In genomic region chr19:50569023-50569697, GRCh38 we compare ENCODE assay signal across 2 cellular contexts.
TF ChIP-seq lines count a peak whose summit lies in the region.

No MANE protein-coding gene starts in this region.

TF ChIP-seq in GM23338, 12 proteins besides CTCF, POLR2A, EP300 and RAD21 (continued from another document):
- TF ChIP-seq, protein P1, sequence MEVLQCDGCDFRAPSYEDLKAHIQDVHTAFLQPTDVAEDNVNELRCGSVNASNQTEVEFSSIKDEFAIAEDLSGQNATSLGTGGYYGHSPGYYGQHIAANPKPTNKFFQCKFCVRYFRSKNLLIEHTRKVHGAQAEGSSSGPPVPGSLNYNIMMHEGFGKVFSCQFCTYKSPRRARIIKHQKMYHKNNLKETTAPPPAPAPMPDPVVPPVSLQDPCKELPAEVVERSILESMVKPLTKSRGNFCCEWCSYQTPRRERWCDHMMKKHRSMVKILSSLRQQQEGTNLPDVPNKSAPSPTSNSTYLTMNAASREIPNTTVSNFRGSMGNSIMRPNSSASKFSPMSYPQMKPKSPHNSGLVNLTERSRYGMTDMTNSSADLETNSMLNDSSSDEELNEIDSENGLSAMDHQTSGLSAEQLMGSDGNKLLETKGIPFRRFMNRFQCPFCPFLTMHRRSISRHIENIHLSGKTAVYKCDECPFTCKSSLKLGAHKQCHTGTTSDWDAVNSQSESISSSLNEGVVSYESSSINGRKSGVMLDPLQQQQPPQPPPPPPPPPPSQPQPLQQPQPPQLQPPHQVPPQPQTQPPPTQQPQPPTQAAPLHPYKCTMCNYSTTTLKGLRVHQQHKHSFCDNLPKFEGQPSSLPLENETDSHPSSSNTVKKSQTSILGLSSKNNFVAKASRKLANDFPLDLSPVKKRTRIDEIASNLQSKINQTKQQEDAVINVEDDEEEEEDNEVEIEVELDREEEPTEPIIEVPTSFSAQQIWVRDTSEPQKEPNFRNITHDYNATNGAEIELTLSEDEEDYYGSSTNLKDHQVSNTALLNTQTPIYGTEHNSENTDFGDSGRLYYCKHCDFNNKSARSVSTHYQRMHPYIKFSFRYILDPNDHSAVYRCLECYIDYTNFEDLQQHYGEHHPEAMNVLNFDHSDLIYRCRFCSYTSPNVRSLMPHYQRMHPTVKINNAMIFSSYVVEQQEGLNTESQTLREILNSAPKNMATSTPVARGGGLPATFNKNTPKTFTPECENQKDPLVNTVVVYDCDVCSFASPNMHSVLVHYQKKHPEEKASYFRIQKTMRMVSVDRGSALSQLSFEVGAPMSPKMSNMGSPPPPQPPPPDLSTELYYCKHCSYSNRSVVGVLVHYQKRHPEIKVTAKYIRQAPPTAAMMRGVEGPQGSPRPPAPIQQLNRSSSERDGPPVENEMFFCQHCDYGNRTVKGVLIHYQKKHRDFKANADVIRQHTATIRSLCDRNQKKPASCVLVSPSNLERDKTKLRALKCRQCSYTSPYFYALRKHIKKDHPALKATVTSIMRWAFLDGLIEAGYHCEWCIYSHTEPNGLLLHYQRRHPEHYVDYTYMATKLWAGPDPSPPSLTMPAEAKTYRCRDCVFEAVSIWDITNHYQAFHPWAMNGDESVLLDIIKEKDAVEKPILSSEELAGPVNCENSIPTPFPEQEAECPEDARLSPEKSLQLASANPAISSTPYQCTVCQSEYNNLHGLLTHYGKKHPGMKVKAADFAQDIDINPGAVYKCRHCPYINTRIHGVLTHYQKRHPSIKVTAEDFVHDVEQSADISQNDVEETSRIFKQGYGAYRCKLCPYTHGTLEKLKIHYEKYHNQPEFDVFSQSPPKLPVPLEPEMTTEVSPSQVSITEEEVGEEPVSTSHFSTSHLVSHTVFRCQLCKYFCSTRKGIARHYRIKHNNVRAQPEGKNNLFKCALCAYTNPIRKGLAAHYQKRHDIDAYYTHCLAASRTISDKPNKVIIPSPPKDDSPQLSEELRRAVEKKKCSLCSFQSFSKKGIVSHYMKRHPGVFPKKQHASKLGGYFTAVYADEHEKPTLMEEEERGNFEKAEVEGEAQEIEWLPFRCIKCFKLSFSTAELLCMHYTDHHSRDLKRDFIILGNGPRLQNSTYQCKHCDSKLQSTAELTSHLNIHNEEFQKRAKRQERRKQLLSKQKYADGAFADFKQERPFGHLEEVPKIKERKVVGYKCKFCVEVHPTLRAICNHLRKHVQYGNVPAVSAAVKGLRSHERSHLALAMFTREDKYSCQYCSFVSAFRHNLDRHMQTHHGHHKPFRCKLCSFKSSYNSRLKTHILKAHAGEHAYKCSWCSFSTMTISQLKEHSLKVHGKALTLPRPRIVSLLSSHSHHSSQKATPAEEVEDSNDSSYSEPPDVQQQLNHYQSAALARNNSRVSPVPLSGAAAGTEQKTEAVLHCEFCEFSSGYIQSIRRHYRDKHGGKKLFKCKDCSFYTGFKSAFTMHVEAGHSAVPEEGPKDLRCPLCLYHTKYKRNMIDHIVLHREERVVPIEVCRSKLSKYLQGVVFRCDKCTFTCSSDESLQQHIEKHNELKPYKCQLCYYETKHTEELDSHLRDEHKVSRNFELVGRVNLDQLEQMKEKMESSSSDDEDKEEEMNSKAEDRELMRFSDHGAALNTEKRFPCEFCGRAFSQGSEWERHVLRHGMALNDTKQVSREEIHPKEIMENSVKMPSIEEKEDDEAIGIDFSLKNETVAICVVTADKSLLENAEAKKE (CRISPR knock-in tag; IDR thresholded peaks at IDR 0.05): no peak
- TF ChIP-seq, protein P2, sequence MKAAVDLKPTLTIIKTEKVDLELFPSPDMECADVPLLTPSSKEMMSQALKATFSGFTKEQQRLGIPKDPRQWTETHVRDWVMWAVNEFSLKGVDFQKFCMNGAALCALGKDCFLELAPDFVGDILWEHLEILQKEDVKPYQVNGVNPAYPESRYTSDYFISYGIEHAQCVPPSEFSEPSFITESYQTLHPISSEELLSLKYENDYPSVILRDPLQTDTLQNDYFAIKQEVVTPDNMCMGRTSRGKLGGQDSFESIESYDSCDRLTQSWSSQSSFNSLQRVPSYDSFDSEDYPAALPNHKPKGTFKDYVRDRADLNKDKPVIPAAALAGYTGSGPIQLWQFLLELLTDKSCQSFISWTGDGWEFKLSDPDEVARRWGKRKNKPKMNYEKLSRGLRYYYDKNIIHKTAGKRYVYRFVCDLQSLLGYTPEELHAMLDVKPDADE (IDR thresholded peaks at IDR 0.05): no peak
- no peak for TF ChIP-seq ZNF331 (CRISPR knock-in tag; IDR thresholded peaks at IDR 0.05; ENCODE audit: low read depth)
- TF ChIP-seq REST (IDR thresholded peaks at IDR 0.05; ENCODE audit: unreplicated experiment): no peak
- no peak for TF ChIP-seq EZH2 (IDR thresholded peaks at IDR 0.05; ENCODE audit: low read depth, unreplicated experiment)
- TF ChIP-seq ZNF114 (CRISPR knock-in tag; IDR thresholded peaks at IDR 0.05): no peak
- TF ChIP-seq CREB1 (CRISPR knock-in tag; IDR thresholded peaks at IDR 0.05; ENCODE audit: low read depth): no peak

TF ChIP-seq in WTC11, 78 proteins besides CTCF, POLR2A, EP300 and RAD21 (continued from another document):
- TF ChIP-seq, protein P3, sequence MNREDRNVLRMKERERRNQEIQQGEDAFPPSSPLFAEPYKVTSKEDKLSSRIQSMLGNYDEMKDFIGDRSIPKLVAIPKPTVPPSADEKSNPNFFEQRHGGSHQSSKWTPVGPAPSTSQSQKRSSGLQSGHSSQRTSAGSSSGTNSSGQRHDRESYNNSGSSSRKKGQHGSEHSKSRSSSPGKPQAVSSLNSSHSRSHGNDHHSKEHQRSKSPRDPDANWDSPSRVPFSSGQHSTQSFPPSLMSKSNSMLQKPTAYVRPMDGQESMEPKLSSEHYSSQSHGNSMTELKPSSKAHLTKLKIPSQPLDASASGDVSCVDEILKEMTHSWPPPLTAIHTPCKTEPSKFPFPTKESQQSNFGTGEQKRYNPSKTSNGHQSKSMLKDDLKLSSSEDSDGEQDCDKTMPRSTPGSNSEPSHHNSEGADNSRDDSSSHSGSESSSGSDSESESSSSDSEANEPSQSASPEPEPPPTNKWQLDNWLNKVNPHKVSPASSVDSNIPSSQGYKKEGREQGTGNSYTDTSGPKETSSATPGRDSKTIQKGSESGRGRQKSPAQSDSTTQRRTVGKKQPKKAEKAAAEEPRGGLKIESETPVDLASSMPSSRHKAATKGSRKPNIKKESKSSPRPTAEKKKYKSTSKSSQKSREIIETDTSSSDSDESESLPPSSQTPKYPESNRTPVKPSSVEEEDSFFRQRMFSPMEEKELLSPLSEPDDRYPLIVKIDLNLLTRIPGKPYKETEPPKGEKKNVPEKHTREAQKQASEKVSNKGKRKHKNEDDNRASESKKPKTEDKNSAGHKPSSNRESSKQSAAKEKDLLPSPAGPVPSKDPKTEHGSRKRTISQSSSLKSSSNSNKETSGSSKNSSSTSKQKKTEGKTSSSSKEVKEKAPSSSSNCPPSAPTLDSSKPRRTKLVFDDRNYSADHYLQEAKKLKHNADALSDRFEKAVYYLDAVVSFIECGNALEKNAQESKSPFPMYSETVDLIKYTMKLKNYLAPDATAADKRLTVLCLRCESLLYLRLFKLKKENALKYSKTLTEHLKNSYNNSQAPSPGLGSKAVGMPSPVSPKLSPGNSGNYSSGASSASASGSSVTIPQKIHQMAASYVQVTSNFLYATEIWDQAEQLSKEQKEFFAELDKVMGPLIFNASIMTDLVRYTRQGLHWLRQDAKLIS (CRISPR knock-in tag; IDR thresholded peaks at IDR 0.05; ENCODE audit: borderline replicate concordance): no peak
- TF ChIP-seq ZNF425 (CRISPR knock-in tag; conservative IDR thresholded peaks at IDR 0.05): no peak
- TF ChIP-seq ZNF396 (CRISPR knock-in tag; IDR thresholded peaks at IDR 0.05; ENCODE audit: borderline replicate concordance): no peak
- no peak for TF ChIP-seq TP53 (CRISPR knock-in tag; IDR thresholded peaks at IDR 0.05)
- TF ChIP-seq ESRRA (CRISPR knock-in tag; IDR thresholded peaks at IDR 0.05; ENCODE audit: borderline replicate concordance): no peak
